Comparison of ENCODE assay signal across 8 cellular contexts in genomic region chr1:245953876-245954660, GRCh38.
A peak's percentile ranks its signal among the peaks of the same experiment; 100 is the strongest.
DNase-seq lines count a peak whose midpoint lies in the region; ATAC-seq and TF ChIP-seq lines count a peak whose summit lies in the region.

No MANE protein-coding gene starts in this region.

- peaks cover 11% of the 10 kb centered on the region for H3K4me1 ChIP-seq in psoas muscle

- peak overlapping the region; percentile 36 for H3K4me3 ChIP-seq in LNCaP clone FGC (ENCODE audit: low read depth, low read length)
- peak overlapping the region; percentile 59 for H3K4me3 ChIP-seq in psoas muscle

- peak; percentile 58 for ATAC-seq in GM19455 (IDR thresholded peaks at IDR 0.05; ENCODE audit: unreplicated experiment)
- no peak for ATAC-seq in psoas muscle

- H3K9me3 Mint-ChIP-seq in CD14-positive monocyte = no peaks in the 10 kb centered on the region

- DNase-seq in CD14-positive monocyte (ENCODE audit: low spot score) (no peak), LNCaP clone FGC (ENCODE audit: low read depth) (peak; percentile 21), dermis blood vessel endothelial cell (peak; percentile 33), psoas muscle (no peak), NCI-H446 treated with DMSO at 0.1 percent for 48 hours (lab: John Stamatoyannopoulos, UW) (no peak), SIG-M5 (lab: John Stamatoyannopoulos, UW) (no peak), AG20443 (ENCODE audit: low spot score) (no peak)

- H3K27ac Mint-ChIP-seq in CD14-positive monocyte = peak overlapping the region in 4 of 7 donors; percentile 1 to 86 (median 32)

- peaks cover 15% of the 10 kb centered on the region for H3K4me1 Mint-ChIP-seq in CD14-positive monocyte

- H3K36me3 Mint-ChIP-seq in CD14-positive monocyte = no peaks in the 10 kb centered on the region

- H3K9me3 ChIP-seq in psoas muscle = no peaks in the 10 kb centered on the region

- H3K4me3 Mint-ChIP-seq in CD14-positive monocyte = peak overlapping the region; percentile 58 to 86

- peak overlapping the region; percentile 36 for H3K27ac ChIP-seq in psoas muscle

- H3K36me3 ChIP-seq in psoas muscle (ENCODE audit: insufficient read depth in 1 of 2, low read depth in 1 of 2) = no peaks in the 10 kb centered on the region

- intact Hi-C loops in CD14-positive monocyte (cut with micrococcal nuclease) = no loop called here
- intact Hi-C loops in psoas muscle (cut with DNase I) = no loop called here

- peaks cover 0 to 1% (median 0%) of the 10 kb centered on the region in 3 donors for H3K27me3 Mint-ChIP-seq in CD14-positive monocyte (ENCODE audit: low read depth in 3 of 3)

- 24 to 40% (median 24%) methylated on average over 8 of the region's 8 CpGs for WGBS in psoas muscle, 3 donors

- TF ChIP-seq CTCF in CD14-positive monocyte (IDR thresholded peaks at IDR 0.05) (no peak), LNCaP clone FGC (IDR thresholded peaks at IDR 0.05; ENCODE audit: control insufficient read depth, extremely low read depth, insufficient read depth) (no peak), psoas muscle (IDR thresholded peaks at IDR 0.05) (no peak)

- H3K27me3 ChIP-seq in psoas muscle (ENCODE audit: insufficient read depth in 3 of 3, low read length in 2 of 3) = no peaks in the 10 kb centered on the region

Comparison
In these comparisons a context has a peak if more than half of its experiments do, and no peak if none do; other contexts are left out.
1. DNase-seq: peak in LNCaP clone FGC (single experiment) and dermis blood vessel endothelial cell (single experiment); none in CD14-positive monocyte (single experiment), psoas muscle (0 of 2), NCI-H446 treated with DMSO at 0.1 percent for 48 hours (single experiment), SIG-M5 (single experiment) and AG20443 (single experiment).